8 cellular contexts compared by ENCODE assay signal in the genomic region with DNA sequence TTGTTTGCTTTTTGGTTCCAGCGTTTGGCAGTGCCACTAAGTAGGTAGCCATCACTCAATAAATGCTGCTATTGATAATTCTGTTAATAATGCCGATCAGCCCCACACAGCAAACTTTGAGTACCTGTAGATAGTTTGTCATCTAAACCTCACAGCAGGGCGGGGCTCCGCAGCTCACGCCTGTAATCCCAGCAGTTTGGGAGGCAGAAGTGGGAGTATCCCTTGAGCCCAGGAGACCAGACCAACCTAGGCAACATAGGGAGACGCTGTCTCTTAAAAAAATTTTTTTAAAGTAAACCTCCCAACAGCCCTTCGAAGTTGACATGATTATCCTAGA. TPM values are rescaled to one million over a fixed set of nuclear protein-coding genes. Genes with fewer than 3 reads are reported as not detected.
DNase-seq lines count a peak whose midpoint lies in the region; ATAC-seq and TF ChIP-seq lines count a peak whose summit lies in the region.

No MANE protein-coding gene starts in this region.

- in situ Hi-C loops in astrocyte of the cerebellum (cut with HindIII; ENCODE audit: low sequenced_read_pairs) = no loop called here

- no peak for DNase-seq in heart left ventricle
- DNase-seq in left cardiac atrium = no peak
- no peak for DNase-seq in astrocyte of the cerebellum (ENCODE audit: low read depth)
- DNase-seq in upper lobe of right lung = no peak
- DNase-seq in activated CD4-positive, CD25-positive, alpha-beta regulatory T cell (lab: John Stamatoyannopoulos, UW) = no peak
- no peak for DNase-seq in dermis blood vessel endothelial cell

- H3K27ac ChIP-seq in heart left ventricle (peak overlapping the region in 4 of 12 donors; percentile 91 to 98 (median 96)), mesodermal cell (ENCODE audit: low read depth, low read length, severe bottlenecking) (no peak overlapping the region), upper lobe of right lung (peak overlapping the region; percentile 95)

- H3K36me3 ChIP-seq in heart left ventricle = peaks cover 0 to 25% (median 16%) of the 10 kb centered on the region in 9 donors
- peaks cover 35% of the 10 kb centered on the region for H3K36me3 ChIP-seq in mesodermal cell (ENCODE audit: control insufficient read depth, insufficient read depth, low read length)
- H3K36me3 ChIP-seq in upper lobe of right lung = peaks cover 17% of the 10 kb centered on the region

- no peak for ATAC-seq in heart left ventricle
- ATAC-seq in left cardiac atrium = no peak
- ATAC-seq in upper lobe of right lung = no peak
- no peak for ATAC-seq in HG02970 (IDR thresholded peaks at IDR 0.05; ENCODE audit: low FRiP score, unreplicated experiment)

- peaks cover 5 to 57% (median 34%) of the 10 kb centered on the region in 12 donors for H3K4me1 ChIP-seq in heart left ventricle
- H3K4me1 ChIP-seq in mesodermal cell (ENCODE audit: control insufficient read depth, insufficient read depth, low read length, poor library complexity, severe bottlenecking) = peaks cover 18% of the 10 kb centered on the region
- H3K4me1 ChIP-seq in upper lobe of right lung = peaks cover 30% of the 10 kb centered on the region

- H3K4me3 ChIP-seq in heart left ventricle (peak overlapping the region in 9 of 12 donors; percentile 82 to 98 (median 94)), astrocyte of the cerebellum (ENCODE audit: low read depth, low read length) (peak overlapping the region; percentile 69), mesodermal cell (ENCODE audit: extremely low read depth, insufficient read depth, low read length, poor library complexity, severe bottlenecking) (peak overlapping the region; percentile 97), upper lobe of right lung (peak overlapping the region; percentile 89)

- intact Hi-C loops in heart left ventricle (cut with DNase I) = no loop called here
- intact Hi-C loops in left cardiac atrium (cut with DNase I) = no loop called here
- intact Hi-C loops in upper lobe of right lung (cut with DNase I) = no loop called here

- H3K27me3 ChIP-seq in heart left ventricle = no peaks in the 10 kb centered on the region
- no peaks in the 10 kb centered on the region for H3K27me3 ChIP-seq in upper lobe of right lung

- no peak for TF ChIP-seq POLR2A in heart left ventricle (IDR thresholded peaks at IDR 0.05)

- WGBS in heart left ventricle, 4 donors = 66 to 70% (median 68%) methylated on average over 7 of the region's 7 CpGs
- 81 to 83% methylated on average over 3 of the region's 7 CpGs for WGBS in mesodermal cell (ENCODE audit: insufficient coverage in 2 of 2), 2 experiments

- H3K9me3 ChIP-seq in heart left ventricle (no peaks in the 10 kb centered on the region), mesodermal cell (ENCODE audit: control insufficient read depth, low read length) (no peaks in the 10 kb centered on the region), upper lobe of right lung (no peaks in the 10 kb centered on the region)

- TF ChIP-seq CTCF in heart left ventricle (IDR thresholded peaks at IDR 0.05) = no peak
- no peak for TF ChIP-seq CTCF in astrocyte of the cerebellum (IDR thresholded peaks at IDR 0.05; ENCODE audit: low read depth, low read length, missing control alignments)
- TF ChIP-seq CTCF in upper lobe of right lung (IDR thresholded peaks at IDR 0.05) = no peak

RNA-seq across cellular contexts. Expression of a gene that starts 1.6 kb away (rescaled TPM):
- total RNA-seq in heart left ventricle (10 to 100 TPM; 30.0 to 47.9 (median 37.2) TPM), left cardiac atrium (10 to 100 TPM; 29.8 to 37.7 TPM), upper lobe of right lung (79.4 TPM), dermis blood vessel endothelial cell (114 and 117 TPM in 2 replicates)
- polyA plus RNA-seq in heart left ventricle = 10 to 100 TPM; 21.5 to 52.6 TPM
- polyA plus RNA-seq in mesodermal cell (2013, experiment 1 of 2) = 60.5 TPM
- 56.7 TPM for polyA plus RNA-seq in mesodermal cell (2013, experiment 2 of 2)

RNA-seq across cellular contexts. Expression of a gene that starts 4.3 kb away (rescaled TPM):
- 10 to 100 TPM; 16.3 to 25.9 (median 20.3) TPM for total RNA-seq in heart left ventricle
- 10 to 100 TPM in 1 of 2 donors, 1 to 10 TPM in 1; 7.7 to 16.7 TPM for polyA plus RNA-seq in heart left ventricle
- total RNA-seq in left cardiac atrium = 10 to 100 TPM; 17.3 to 18.9 TPM
- polyA plus RNA-seq in mesodermal cell (2013, experiment 1 of 2) = 22.9 TPM
- 26.1 TPM for polyA plus RNA-seq in mesodermal cell (2013, experiment 2 of 2)
- total RNA-seq in upper lobe of right lung = 31.2 TPM
- total RNA-seq in dermis blood vessel endothelial cell = 23.7 and 30.7 TPM in 2 replicates

RNA-seq across cellular contexts. Expression of a gene that starts 59.8 kb away (rescaled TPM):
- total RNA-seq in heart left ventricle (not detected), left cardiac atrium (not detected), upper lobe of right lung (6.6 TPM), dermis blood vessel endothelial cell (not detected in 2 replicates)
- not detected for polyA plus RNA-seq in heart left ventricle
- not detected for polyA plus RNA-seq in mesodermal cell (2013, experiment 1 of 2)
- polyA plus RNA-seq in mesodermal cell (2013, experiment 2 of 2) = not detected
